ENCODE assay signal across 11 cellular contexts in the genomic region with DNA sequence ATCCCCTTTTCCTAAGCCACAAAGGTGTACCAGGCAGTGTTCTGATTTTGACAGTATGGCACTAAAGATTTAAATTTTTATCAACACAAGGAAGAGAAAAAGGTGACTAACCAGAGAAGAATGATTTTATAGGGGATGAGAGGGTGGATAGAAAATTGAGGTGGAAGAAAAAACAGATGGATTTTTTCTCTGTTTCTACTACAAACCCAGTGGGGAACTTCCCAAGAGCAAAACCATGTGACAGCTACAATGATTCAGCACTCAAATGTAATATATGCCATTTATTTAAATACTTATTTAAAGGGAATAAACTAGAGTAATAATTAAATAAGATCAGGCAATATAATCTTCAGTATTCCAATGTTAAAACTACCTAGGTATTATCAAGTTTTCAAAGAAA. TPM values are rescaled to one million over a fixed set of nuclear protein-coding genes. Genes with fewer than 3 reads are reported as not detected.
DNase-seq lines count a peak whose midpoint lies in the region; ATAC-seq and TF ChIP-seq lines count a peak whose summit lies in the region.
"Had no signal": no experiment of that assay in that cellular context is flagged by ENCODE, and none has a peak within 500 bp of the region (broad histone marks: within the 10 kb centered on the region; RNA-seq: fewer than 3 reads in every experiment).

No MANE protein-coding gene starts in this region.

- H3K27ac Mint-ChIP-seq in activated naive CD4-positive, alpha-beta T cell treated with anti-CD3 and anti-CD28 coated beads, Interleukin-2, amount 50 U/mL, for 72 hours, result peak overlapping the region; percentile 83 to 84
- H3K27ac Mint-ChIP-seq: CD8-positive, alpha-beta T cell had no signal

- 0 out of 2 replicates have a peak, but pooled peaks cover 3% of the 10 kb centered on the region for H3K36me3 ChIP-seq in SK-N-MC (ENCODE audit: insufficient read depth, low read length)
- H3K36me3 ChIP-seq: sigmoid colon had no signal

- DNase-seq in activated naive CD4-positive, alpha-beta T cell treated with anti-CD3 and anti-CD28 coated beads, Interleukin-2, amount 50 U/mL, for 72 hours (ENCODE audit: low spot score in 2 of 2), result no peak
- no peak for DNase-seq in activated naive CD4-positive, alpha-beta T cell treated with Interleukin-2 at 50 U/mL for 16 hours
- DNase-seq in SK-N-MC (ENCODE audit: low read depth, low spot score), result peak; percentile 52
- peak; percentile 64 for DNase-seq in fibroblast of pulmonary artery (ENCODE audit: low read depth)
- peak; percentile 23 for DNase-seq in stromal cell of bone marrow (ENCODE audit: low read depth)
- DNase-seq: CD8-positive, alpha-beta T cell; immature natural killer cell; sigmoid colon had no signal

- TF ChIP-seq CTCF in fibroblast of pulmonary artery (IDR thresholded peaks at IDR 0.05; ENCODE audit: low read length, missing control alignments), result no peak

- H3K4me3 ChIP-seq in SK-N-MC, result peak overlapping the region; percentile 23
- H3K4me3 ChIP-seq in fibroblast of pulmonary artery (replicated peaks; ENCODE audit: low read depth, low read length), result no peak overlapping the region
- H3K4me3 ChIP-seq: sigmoid colon had no signal

- H3K9me3 Mint-ChIP-seq in activated naive CD4-positive, alpha-beta T cell treated with anti-CD3 and anti-CD28 coated beads, Interleukin-2, amount 50 U/mL, for 72 hours, result no peaks in the 10 kb centered on the region
- H3K9me3 Mint-ChIP-seq: CD8-positive, alpha-beta T cell; immature natural killer cell had no signal

- H3K9me3 ChIP-seq in SK-N-MC (ENCODE audit: low read depth, low read length), result no peaks in the 10 kb centered on the region
- H3K9me3 ChIP-seq: sigmoid colon had no signal

- H3K27ac ChIP-seq in SK-N-MC, result peak overlapping the region; percentile 75; the same call in 1 of the 2 replicates
- H3K27ac ChIP-seq: sigmoid colon had no signal

- H3K9ac ChIP-seq in SK-N-MC (ENCODE audit: insufficient read length), result peak overlapping the region; percentile 25

- H3K36me3 Mint-ChIP-seq in activated naive CD4-positive, alpha-beta T cell treated with anti-CD3 and anti-CD28 coated beads, Interleukin-2, amount 50 U/mL, for 72 hours, result peaks cover 0 to 24% of the 10 kb centered on the region in 2 donors

- peak in 1 of 2 donors; percentile 19 for ATAC-seq in activated naive CD4-positive, alpha-beta T cell treated with anti-CD3 and anti-CD28 coated beads, Interleukin-2, amount 50 U/mL, for 72 hours
- no peak for ATAC-seq in HG02840 (IDR thresholded peaks at IDR 0.05; ENCODE audit: low FRiP score, unreplicated experiment)
- ATAC-seq in HG03196 (IDR thresholded peaks at IDR 0.05; ENCODE audit: unreplicated experiment), result no peak
- ATAC-seq in HG03045 (IDR thresholded peaks at IDR 0.05; ENCODE audit: unreplicated experiment), result no peak
- ATAC-seq: CD8-positive, alpha-beta T cell had no signal

RNA-seq across cellular contexts. Expression of a gene that starts 11.1 kb away (rescaled TPM):
- total RNA-seq in activated naive CD4-positive, alpha-beta T cell treated with anti-CD3 and anti-CD28 coated beads, Interleukin-2, amount 50 U/mL, for 72 hours, result 10 to 100 TPM; 30.6 to 50.2 TPM

Comparison
In these comparisons a context has a peak if more than half of its experiments do, and no peak if none do; other contexts are left out.
1. DNase-seq: peak in SK-N-MC (single experiment), fibroblast of pulmonary artery (single experiment) and stromal cell of bone marrow (single experiment); none in activated naive CD4-positive, alpha-beta T cell treated with anti-CD3 and anti-CD28 coated beads, Interleukin-2, amount 50 U/mL, for 72 hours (0 of 2) and activated naive CD4-positive, alpha-beta T cell treated with Interleukin-2 at 50 U/mL for 16 hours (single experiment).